1 cellular context compared by ENCODE assay signal in genomic region chr14:72609205-72609916, GRCh38.
TF ChIP-seq lines count a peak whose summit lies in the region.

No MANE protein-coding gene starts in this region.

TF ChIP-seq in IMR-90, 13 proteins besides CTCF, POLR2A, EP300 and RAD21:
- TF ChIP-seq SMC3 (IDR thresholded peaks at IDR 0.05; ENCODE audit: low read depth, low read length): no peak
- no peak for TF ChIP-seq RCOR1 (IDR thresholded peaks at IDR 0.05; ENCODE audit: insufficient replicate concordance, low read length)
